Comparison of ENCODE assay signal across 16 cellular contexts in genomic region chr15:25776071-25776740, GRCh38.
A peak's percentile ranks its signal among the peaks of the same experiment; 100 is the strongest.
DNase-seq lines count a peak whose midpoint lies in the region; ATAC-seq, FAIRE-seq and TF ChIP-seq lines count a peak whose summit lies in the region.
"Had no signal": no experiment of that assay in that cellular context is flagged by ENCODE, and none has a peak within 500 bp of the region (broad histone marks: within the 10 kb centered on the region; RNA-seq: fewer than 3 reads in every experiment).

No MANE protein-coding gene starts in this region.

- no peak for TF ChIP-seq CTCF in nephron (IDR thresholded peaks at IDR 0.05; ENCODE audit: unreplicated experiment in 3 of 3)

- no peaks in the 10 kb centered on the region for H3K9me3 Mint-ChIP-seq in activated naive CD8-positive, alpha-beta T cell treated with anti-CD3 and anti-CD28 coated beads, Interleukin-2, amount 50 U/mL, for 24 hours
- H3K9me3 Mint-ChIP-seq in activated naive CD8-positive, alpha-beta T cell treated with anti-CD3 and anti-CD28 coated beads for 36 hours = no peaks in the 10 kb centered on the region
- no peaks in the 10 kb centered on the region for H3K9me3 Mint-ChIP-seq in nephron
- no peaks in the 10 kb centered on the region for H3K9me3 Mint-ChIP-seq in activated T-helper 1 cell treated with anti-CD3 and anti-CD28 coated beads, Interleukin-12 subunit alpha, Interleukin-12 subunit beta, Interleukin-2, Interleukin-4 antibody, amounts not matched to agents 30 ng/mL and 10 ng/mL and 1 ng/mL, durations not matched to agents 14 hours and 24 hours and 36 hours
- H3K9me3 Mint-ChIP-seq: CD8-positive, alpha-beta T cell; stimulated activated effector memory CD8-positive, alpha-beta T cell treated with anti-CD3 and anti-CD28 coated beads, Interleukin-12 subunit alpha, Interleukin-12 subunit beta, amount 100 ng/mL, for 72 hours had no signal

- DNase-seq in activated naive CD8-positive, alpha-beta T cell treated with anti-CD3 and anti-CD28 coated beads, Interleukin-2, amount 50 U/mL, for 24 hours = no peak
- no peak for DNase-seq in activated naive CD8-positive, alpha-beta T cell treated with anti-CD3 and anti-CD28 coated beads for 36 hours
- peak in 43 of 61 donors; percentile 4 to 85 (median 39) for DNase-seq in caudate nucleus (lab: John Stamatoyannopoulos, UW)
- peak; percentile 20 for DNase-seq in ureter (ENCODE audit: low spot score)
- DNase-seq in urothelium cell line (ENCODE audit: low spot score) = no peak
- no peak for DNase-seq in activated T-helper 1 cell treated with anti-CD3 and anti-CD28 coated beads, Interleukin-12 subunit alpha, Interleukin-12 subunit beta, Interleukin-2, Interleukin-4 antibody, amounts not matched to agents 30 ng/mL and 10 ng/mL and 1 ng/mL, durations not matched to agents 14 hours and 24 hours and 36 hours (ENCODE audit: low spot score)
- no peak for DNase-seq in hypothalamus (lab: John Stamatoyannopoulos, UW)
- DNase-seq: activated CD4-positive, alpha-beta T cell treated with anti-CD3 and anti-CD28 coated beads, Interleukin-2, amount 50 U/mL, for 1 hour; CD8-positive, alpha-beta T cell; NCI-H1417 treated with DMSO at 0.1 percent for 48 hours; NCI-H2171 treated with DMSO at 0.1 percent for 48 hours; NCI-H774; trophoblast cell had no signal

- FAIRE-seq in urothelium cell line (lab: Jason Lieb, UNC) = no peak
- FAIRE-seq: H1 had no signal

- intact Hi-C loops in activated T-helper 1 cell treated with anti-CD3 and anti-CD28 coated beads, Interleukin-12 subunit alpha, Interleukin-12 subunit beta, Interleukin-2, Interleukin-4 antibody, amounts not matched to agents 30 ng/mL and 10 ng/mL and 1 ng/mL, durations not matched to agents 14 hours and 24 hours and 36 hours (cut with micrococcal nuclease) = no loop called here

- peaks cover 40% of the 10 kb centered on the region for H3K4me1 Mint-ChIP-seq in activated naive CD8-positive, alpha-beta T cell treated with anti-CD3 and anti-CD28 coated beads, Interleukin-2, amount 50 U/mL, for 24 hours
- peaks cover 18% of the 10 kb centered on the region for H3K4me1 Mint-ChIP-seq in activated naive CD8-positive, alpha-beta T cell treated with anti-CD3 and anti-CD28 coated beads for 36 hours
- H3K4me1 Mint-ChIP-seq in nephron = peaks cover 44% of the 10 kb centered on the region
- peaks cover 34% of the 10 kb centered on the region for H3K4me1 Mint-ChIP-seq in activated T-helper 1 cell treated with anti-CD3 and anti-CD28 coated beads, Interleukin-12 subunit alpha, Interleukin-12 subunit beta, Interleukin-2, Interleukin-4 antibody, amounts not matched to agents 30 ng/mL and 10 ng/mL and 1 ng/mL, durations not matched to agents 14 hours and 24 hours and 36 hours (ENCODE audit: low read depth)
- H3K4me1 Mint-ChIP-seq: stimulated activated effector memory CD8-positive, alpha-beta T cell treated with anti-CD3 and anti-CD28 coated beads, Interleukin-12 subunit alpha, Interleukin-12 subunit beta, amount 100 ng/mL, for 72 hours had no signal

- peak overlapping the region; percentile 39 for H3K27ac ChIP-seq in caudate nucleus (ENCODE audit: low read depth, low read length)

- H3K27ac Mint-ChIP-seq in activated naive CD8-positive, alpha-beta T cell treated with anti-CD3 and anti-CD28 coated beads, Interleukin-2, amount 50 U/mL, for 24 hours = peak overlapping the region; percentile 30
- H3K27ac Mint-ChIP-seq in activated naive CD8-positive, alpha-beta T cell treated with anti-CD3 and anti-CD28 coated beads for 36 hours = no peak overlapping the region
- peak overlapping the region; percentile 3 to 74 (median 68) for H3K27ac Mint-ChIP-seq in nephron
- no peak overlapping the region for H3K27ac Mint-ChIP-seq in activated T-helper 1 cell treated with anti-CD3 and anti-CD28 coated beads, Interleukin-12 subunit alpha, Interleukin-12 subunit beta, Interleukin-2, Interleukin-4 antibody, amounts not matched to agents 30 ng/mL and 10 ng/mL and 1 ng/mL, durations not matched to agents 14 hours and 24 hours and 36 hours
- H3K27ac Mint-ChIP-seq: CD8-positive, alpha-beta T cell; stimulated activated effector memory CD8-positive, alpha-beta T cell treated with anti-CD3 and anti-CD28 coated beads, Interleukin-12 subunit alpha, Interleukin-12 subunit beta, amount 100 ng/mL, for 72 hours had no signal

- peaks cover 23% of the 10 kb centered on the region for H3K36me3 Mint-ChIP-seq in activated naive CD8-positive, alpha-beta T cell treated with anti-CD3 and anti-CD28 coated beads, Interleukin-2, amount 50 U/mL, for 24 hours (ENCODE audit: low read depth)
- peaks cover 7% of the 10 kb centered on the region for H3K36me3 Mint-ChIP-seq in activated naive CD8-positive, alpha-beta T cell treated with anti-CD3 and anti-CD28 coated beads for 36 hours
- no peaks in the 10 kb centered on the region for H3K36me3 Mint-ChIP-seq in nephron (ENCODE audit: low read depth)
- peaks cover 8% of the 10 kb centered on the region for H3K36me3 Mint-ChIP-seq in activated T-helper 1 cell treated with anti-CD3 and anti-CD28 coated beads, Interleukin-12 subunit alpha, Interleukin-12 subunit beta, Interleukin-2, Interleukin-4 antibody, amounts not matched to agents 30 ng/mL and 10 ng/mL and 1 ng/mL, durations not matched to agents 14 hours and 24 hours and 36 hours (ENCODE audit: low read depth)

- no peaks in the 10 kb centered on the region for H3K27me3 Mint-ChIP-seq in activated naive CD8-positive, alpha-beta T cell treated with anti-CD3 and anti-CD28 coated beads, Interleukin-2, amount 50 U/mL, for 24 hours
- H3K27me3 Mint-ChIP-seq in activated naive CD8-positive, alpha-beta T cell treated with anti-CD3 and anti-CD28 coated beads for 36 hours = no peaks in the 10 kb centered on the region
- no peaks in the 10 kb centered on the region for H3K27me3 Mint-ChIP-seq in nephron (ENCODE audit: low read depth)
- no peaks in the 10 kb centered on the region for H3K27me3 Mint-ChIP-seq in activated T-helper 1 cell treated with anti-CD3 and anti-CD28 coated beads, Interleukin-12 subunit alpha, Interleukin-12 subunit beta, Interleukin-2, Interleukin-4 antibody, amounts not matched to agents 30 ng/mL and 10 ng/mL and 1 ng/mL, durations not matched to agents 14 hours and 24 hours and 36 hours (ENCODE audit: insufficient read depth)

- no peak overlapping the region for H3K4me3 Mint-ChIP-seq in activated naive CD8-positive, alpha-beta T cell treated with anti-CD3 and anti-CD28 coated beads, Interleukin-2, amount 50 U/mL, for 24 hours
- no peak overlapping the region for H3K4me3 Mint-ChIP-seq in activated naive CD8-positive, alpha-beta T cell treated with anti-CD3 and anti-CD28 coated beads for 36 hours
- H3K4me3 Mint-ChIP-seq in nephron = peak overlapping the region in 2 of 3 experiments; percentile 25 to 47
- H3K4me3 Mint-ChIP-seq in activated T-helper 1 cell treated with anti-CD3 and anti-CD28 coated beads, Interleukin-12 subunit alpha, Interleukin-12 subunit beta, Interleukin-2, Interleukin-4 antibody, amounts not matched to agents 30 ng/mL and 10 ng/mL and 1 ng/mL, durations not matched to agents 14 hours and 24 hours and 36 hours = no peak overlapping the region
- H3K4me3 Mint-ChIP-seq: CD8-positive, alpha-beta T cell; stimulated activated effector memory CD8-positive, alpha-beta T cell treated with anti-CD3 and anti-CD28 coated beads, Interleukin-12 subunit alpha, Interleukin-12 subunit beta, amount 100 ng/mL, for 72 hours had no signal

- ATAC-seq in activated naive CD8-positive, alpha-beta T cell treated with anti-CD3 and anti-CD28 coated beads, Interleukin-2, amount 50 U/mL, for 24 hours = no peak
- ATAC-seq: CD8-positive, alpha-beta T cell had no signal

Comparison
In these comparisons a context has a peak if more than half of its experiments do, and no peak if none do; other contexts are left out.
1. H3K27ac Mint-ChIP-seq: peak in activated naive CD8-positive, alpha-beta T cell treated with anti-CD3 and anti-CD28 coated beads, Interleukin-2, amount 50 U/mL, for 24 hours (single experiment) and nephron (3 of 3); none in activated naive CD8-positive, alpha-beta T cell treated with anti-CD3 and anti-CD28 coated beads for 36 hours (single experiment) and activated T-helper 1 cell treated with anti-CD3 and anti-CD28 coated beads, Interleukin-12 subunit alpha, Interleukin-12 subunit beta, Interleukin-2, Interleukin-4 antibody, amounts not matched to agents 30 ng/mL and 10 ng/mL and 1 ng/mL, durations not matched to agents 14 hours and 24 hours and 36 hours (single experiment).
2. DNase-seq: peak in caudate nucleus (43 of 61) and ureter (single experiment); none in activated naive CD8-positive, alpha-beta T cell treated with anti-CD3 and anti-CD28 coated beads, Interleukin-2, amount 50 U/mL, for 24 hours (single experiment), activated naive CD8-positive, alpha-beta T cell treated with anti-CD3 and anti-CD28 coated beads for 36 hours (single experiment), urothelium cell line (single experiment), activated T-helper 1 cell treated with anti-CD3 and anti-CD28 coated beads, Interleukin-12 subunit alpha, Interleukin-12 subunit beta, Interleukin-2, Interleukin-4 antibody, amounts not matched to agents 30 ng/mL and 10 ng/mL and 1 ng/mL, durations not matched to agents 14 hours and 24 hours and 36 hours (single experiment) and hypothalamus (0 of 51).
3. H3K4me3 Mint-ChIP-seq: peak in nephron (2 of 3); none in activated naive CD8-positive, alpha-beta T cell treated with anti-CD3 and anti-CD28 coated beads, Interleukin-2, amount 50 U/mL, for 24 hours (single experiment), activated naive CD8-positive, alpha-beta T cell treated with anti-CD3 and anti-CD28 coated beads for 36 hours (single experiment) and activated T-helper 1 cell treated with anti-CD3 and anti-CD28 coated beads, Interleukin-12 subunit alpha, Interleukin-12 subunit beta, Interleukin-2, Interleukin-4 antibody, amounts not matched to agents 30 ng/mL and 10 ng/mL and 1 ng/mL, durations not matched to agents 14 hours and 24 hours and 36 hours (single experiment).